Comparison of ENCODE assay signal across 15 cellular contexts in genomic region chr19:18165794-18166544, GRCh38. TPM values are rescaled to one million over a fixed set of nuclear protein-coding genes. Genes with fewer than 3 reads are reported as not detected.
DNase-seq lines count a peak whose midpoint lies in the region; ATAC-seq and TF ChIP-seq lines count a peak whose summit lies in the region.
"Had no signal": no experiment of that assay in that cellular context is flagged by ENCODE, and none has a peak within 500 bp of the region (broad histone marks: within the 10 kb centered on the region; RNA-seq: fewer than 3 reads in every experiment).

No MANE protein-coding gene starts in this region.

- ATAC-seq in gastrocnemius medialis, result no peak
- ATAC-seq: CD8-positive, alpha-beta T cell; GM12878 had no signal

- H3K4me2 ChIP-seq in osteoblast (ENCODE audit: insufficient read depth, low read length), result no peak overlapping the region
- H3K4me2 ChIP-seq: BLaER1 treated with 17β-estradiol and CSF1 and Interleukin-3, amounts not matched to agents 10 nM and 100 nM had no signal

- H4K20me1 ChIP-seq in osteoblast (ENCODE audit: insufficient read depth, low read length), result peaks cover 4% of the 10 kb centered on the region

- no peak for TF ChIP-seq POLR2A in gastrocnemius medialis (IDR thresholded peaks at IDR 0.05)

- in situ Hi-C loops in gastrocnemius medialis (cut with MboI; ENCODE audit: low sequenced_read_pairs in 4 of 4), result loop anchor here in 3 of 4 donors (10.0 kb wide), 1 partner anchor 51 kb away; no protein-coding TSS in a partner anchor

- intact Hi-C loops in gastrocnemius medialis (cut with DNase I; ENCODE audit: low total_unique reads), result no loop called here

- H3K4me3 Mint-ChIP-seq in IgD-negative memory B cell (peak overlapping the region in 1 of 4 donors; percentile 98), endothelial cell (ENCODE audit: unreplicated experiment) (peak overlapping the region; percentile 65), chondrocyte (ENCODE audit: unreplicated experiment) (no peak overlapping the region)
- H3K4me3 Mint-ChIP-seq: B cell; CD8-positive, alpha-beta T cell had no signal

- H3K4me1 ChIP-seq in osteoblast (ENCODE audit: insufficient read depth, low read length), result peaks cover 12% of the 10 kb centered on the region
- peaks cover 0 to 5% of the 10 kb centered on the region in 2 donors for H3K4me1 ChIP-seq in gastrocnemius medialis

- H2AFZ ChIP-seq in osteoblast (ENCODE audit: low read length), result no peak overlapping the region

- no peaks in the 10 kb centered on the region for H3K79me2 ChIP-seq in osteoblast (ENCODE audit: insufficient read depth, low read length)

- peak; percentile 17 for DNase-seq in 8988T
- no peak for DNase-seq in endothelial cell (ENCODE audit: low spot score)
- DNase-seq in osteoblast (ENCODE audit: insufficient read length, low spot score, missing footprints), result peak; percentile 77
- no peak for DNase-seq in gastrocnemius medialis
- no peak for DNase-seq in activated CD8-positive, alpha-beta memory T cell treated with anti-CD3 and anti-CD28 coated beads, Interleukin-2, amount 50 U/mL, for 4 hours
- DNase-seq in chondrocyte (ENCODE audit: low spot score), result no peak
- DNase-seq: Calu3; CD8-positive, alpha-beta T cell; DND-41; EL had no signal

- no peaks in the 10 kb centered on the region for H3K9me3 Mint-ChIP-seq in IgD-negative memory B cell
- no peaks in the 10 kb centered on the region for H3K9me3 Mint-ChIP-seq in endothelial cell (ENCODE audit: unreplicated experiment)
- no peaks in the 10 kb centered on the region for H3K9me3 Mint-ChIP-seq in chondrocyte (ENCODE audit: low read depth)
- H3K9me3 Mint-ChIP-seq: CD8-positive, alpha-beta T cell had no signal

- H3K27ac ChIP-seq in osteoblast (ENCODE audit: low read depth, low read length), result no peak overlapping the region
- no peak overlapping the region for H3K27ac ChIP-seq in gastrocnemius medialis
- H3K27ac ChIP-seq: BLaER1 treated with 17β-estradiol and CSF1 and Interleukin-3, amounts not matched to agents 10 nM and 100 nM had no signal

- peaks cover 57% of the 10 kb centered on the region for H3K36me3 ChIP-seq in osteoblast (ENCODE audit: insufficient read depth, low read length)
- H3K36me3 ChIP-seq in gastrocnemius medialis, result peaks cover 0 to 73% of the 10 kb centered on the region in 2 donors

- no peak for TF ChIP-seq CTCF in endothelial cell (IDR thresholded peaks at IDR 0.05; ENCODE audit: unreplicated experiment)
- TF ChIP-seq CTCF in osteoblast (IDR thresholded peaks at IDR 0.05; ENCODE audit: extremely low read depth, low read depth, low read length), result no peak
- TF ChIP-seq CTCF in gastrocnemius medialis (IDR thresholded peaks at IDR 0.05 in 4 of 5, conservative IDR thresholded peaks at IDR 0.05 in 1 of 5), result no peak
- TF ChIP-seq CTCF in chondrocyte (IDR thresholded peaks at IDR 0.05), result no peak

- H3K36me3 Mint-ChIP-seq in IgD-negative memory B cell (peaks cover 6% of the 10 kb centered on the region), endothelial cell (ENCODE audit: low read depth, unreplicated experiment) (peaks cover 27% of the 10 kb centered on the region), chondrocyte (ENCODE audit: low read depth) (peaks cover 27% of the 10 kb centered on the region)

- H3K27ac Mint-ChIP-seq in IgD-negative memory B cell (peak overlapping the region in 2 of 3 donors; percentile 72 to 79), endothelial cell (ENCODE audit: unreplicated experiment) (no peak overlapping the region), chondrocyte (ENCODE audit: unreplicated experiment) (no peak overlapping the region)
- H3K27ac Mint-ChIP-seq: B cell; CD8-positive, alpha-beta T cell had no signal

- H3K4me1 Mint-ChIP-seq in IgD-negative memory B cell (peaks cover 16 to 29% (median 28%) of the 10 kb centered on the region in 3 donors), endothelial cell (ENCODE audit: unreplicated experiment) (no peaks in the 10 kb centered on the region), chondrocyte (ENCODE audit: low read depth) (no peaks in the 10 kb centered on the region)

- H3K4me3 ChIP-seq in osteoblast (ENCODE audit: insufficient read depth, low read length) (no peak overlapping the region), gastrocnemius medialis (no peak overlapping the region)
- H3K4me3 ChIP-seq: BLaER1 treated with 17β-estradiol and CSF1 and Interleukin-3, amounts not matched to agents 10 nM and 100 nM; GM12878; HAP-1 had no signal

- H3K27me3 ChIP-seq in osteoblast (ENCODE audit: insufficient read depth, low read length) (no peaks in the 10 kb centered on the region), gastrocnemius medialis (no peaks in the 10 kb centered on the region)
- H3K27me3 ChIP-seq: BLaER1 treated with 17β-estradiol and CSF1 and Interleukin-3, amounts not matched to agents 10 nM and 100 nM had no signal

- H3K27me3 Mint-ChIP-seq in IgD-negative memory B cell (peaks cover 2% of the 10 kb centered on the region), endothelial cell (ENCODE audit: unreplicated experiment) (no peaks in the 10 kb centered on the region), chondrocyte (ENCODE audit: low read depth) (no peaks in the 10 kb centered on the region)
- H3K27me3 Mint-ChIP-seq: B cell had no signal

- no peaks in the 10 kb centered on the region for H3K9me3 ChIP-seq in osteoblast (ENCODE audit: low read depth, low read length)
- no peaks in the 10 kb centered on the region for H3K9me3 ChIP-seq in gastrocnemius medialis
- H3K9me3 ChIP-seq: BLaER1 treated with 17β-estradiol and CSF1 and Interleukin-3, amounts not matched to agents 10 nM and 100 nM; HAP-1 had no signal

RNA-seq across cellular contexts. Expression of gene IFI30, which starts 7.6 kb away (rescaled TPM):
- 473 TPM for polyA plus RNA-seq in IgD-negative memory B cell
- total RNA-seq in endothelial cell (ENCODE audit: unreplicated experiment) (not detected), osteoblast (110 and 126 TPM in 2 replicates), gastrocnemius medialis (10 to 100 TPM in 2 of 4 donors, 1 to 10 TPM in 2; 3.5 to 20.4 (median 14.0) TPM), chondrocyte (0.33 to 2.1 TPM (median 1.7 TPM) in 3 replicates)

RNA-seq across cellular contexts. Expression of gene PIK3R2, which starts 13.0 kb away (rescaled TPM):
- polyA plus RNA-seq in IgD-negative memory B cell, result 2.1 TPM
- total RNA-seq in endothelial cell (ENCODE audit: unreplicated experiment) (28.0 TPM), osteoblast (25.7 and 28.0 TPM in 2 replicates), gastrocnemius medialis (10 to 100 TPM in 1 of 4 donors, 1 to 10 TPM in 3; 5.6 to 11.9 (median 6.0) TPM), chondrocyte (67.6 to 96.3 TPM (median 73.1 TPM) in 3 replicates)

RNA-seq across cellular contexts. Expression of gene MPV17L2, which starts 27.0 kb away (rescaled TPM):
- polyA plus RNA-seq in IgD-negative memory B cell, result 16.6 TPM
- total RNA-seq in endothelial cell (ENCODE audit: unreplicated experiment) (17.7 TPM), osteoblast (8.3 and 9.4 TPM in 2 replicates), gastrocnemius medialis (10 to 100 TPM; 18.1 to 38.9 (median 33.0) TPM), chondrocyte (10.9 to 14.2 TPM (median 12.8 TPM) in 3 replicates)

RNA-seq across cellular contexts. Expression of gene RAB3A, which starts 37.9 kb away (rescaled TPM):
- 1.5 TPM for polyA plus RNA-seq in IgD-negative memory B cell
- total RNA-seq in endothelial cell (ENCODE audit: unreplicated experiment), result 3.1 TPM
- total RNA-seq in osteoblast, result 0.72 and 1.8 TPM in 2 replicates
- total RNA-seq in gastrocnemius medialis, result 1 to 10 TPM in 1 of 4 donors, under 1 TPM in 1, not detected in 2; 0.51 to 2.3 TPM
- total RNA-seq in chondrocyte, result 3.4 to 6.1 TPM (median 3.8 TPM) in 3 replicates

Comparison
In these comparisons a context has a peak if more than half of its experiments do, and no peak if none do; other contexts are left out.
1. DNase-seq: peak in 8988T (single experiment) and osteoblast (single experiment); none in endothelial cell (single experiment), gastrocnemius medialis (0 of 2), activated CD8-positive, alpha-beta memory T cell treated with anti-CD3 and anti-CD28 coated beads, Interleukin-2, amount 50 U/mL, for 4 hours (single experiment) and chondrocyte (single experiment).
2. H3K27ac Mint-ChIP-seq: peak in IgD-negative memory B cell (2 of 3); none in endothelial cell (single experiment) and chondrocyte (single experiment).